Comparison of ENCODE assay signal across 10 cellular contexts in the genomic region with DNA sequence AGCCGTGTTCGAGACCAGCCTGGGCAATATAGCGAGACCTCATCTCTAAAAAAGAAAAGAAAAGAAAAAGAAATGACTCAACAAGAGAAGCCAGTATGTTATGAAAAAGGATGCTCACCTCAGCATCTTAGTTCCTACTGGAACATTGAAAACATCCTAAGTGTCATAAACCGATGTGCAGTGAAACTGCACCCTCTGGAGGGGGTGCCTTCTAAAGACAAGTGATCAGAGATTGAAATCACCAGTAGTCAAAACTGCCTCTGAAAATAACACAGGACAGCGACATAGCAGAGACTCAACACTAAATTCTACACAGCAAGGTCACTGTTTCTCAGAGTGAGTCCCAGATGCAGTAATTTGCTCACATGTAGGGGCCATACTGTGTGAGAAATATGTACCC. TPM values are rescaled to one million over a fixed set of nuclear protein-coding genes. Genes with fewer than 3 reads are reported as not detected.
DNase-seq lines count a peak whose midpoint lies in the region; ATAC-seq, FAIRE-seq and TF ChIP-seq lines count a peak whose summit lies in the region.
"Had no signal": no experiment of that assay in that cellular context is flagged by ENCODE, and none has a peak within 500 bp of the region (broad histone marks: within the 10 kb centered on the region; RNA-seq: fewer than 3 reads in every experiment).

No MANE protein-coding gene starts in this region.

- peak; percentile 58 for FAIRE-seq in islet of Langerhans (lab: Jason Lieb, UNC)

- no peaks in the 10 kb centered on the region for H3K27me3 Mint-ChIP-seq in progenitor cell of endocrine pancreas

- H3K27me3 ChIP-seq in BJ (ENCODE audit: control insufficient read depth, insufficient read depth, low read length): no peaks in the 10 kb centered on the region

- H3K4me3 ChIP-seq in BJ (ENCODE audit: low read depth, low read length): no peak overlapping the region

- peaks cover 7% of the 10 kb centered on the region for H3K9me3 Mint-ChIP-seq in progenitor cell of endocrine pancreas (ENCODE audit: low read depth)

- POLR2A ChIA-PET in BJ (lab: Charles Lee): no interaction called here

- H3K27ac Mint-ChIP-seq in progenitor cell of endocrine pancreas: no peak overlapping the region

- TF ChIP-seq CTCF in BJ (IDR thresholded peaks at IDR 0.05; ENCODE audit: insufficient read depth, low read depth, low read length) (peak; percentile 23; the same call in 1 of the 2 replicates), progenitor cell of endocrine pancreas (IDR thresholded peaks at IDR 0.05; ENCODE audit: unreplicated experiment) (no peak)

- no peaks in the 10 kb centered on the region for H3K36me3 ChIP-seq in BJ (ENCODE audit: control insufficient read depth, insufficient read depth, low read length)

- CTCF ChIA-PET in BJ (lab: Yijun Ruan, JAX): no interaction called here

- H3K4me3 Mint-ChIP-seq in progenitor cell of endocrine pancreas (ENCODE audit: low read depth): no peak overlapping the region

- ATAC-seq in GM18873 (IDR thresholded peaks at IDR 0.05; ENCODE audit: low FRiP score, unreplicated experiment): no peak
- ATAC-seq: left ventricle myocardium superior had no signal

- DNase-seq in BJ (ENCODE audit: low read depth) (no peak), HCEC 1CT (peak; percentile 20), SK-N-DZ (ENCODE audit: low spot score) (peak; percentile 27), progenitor cell of endocrine pancreas (ENCODE audit: low spot score, unreplicated experiment) (no peak), NCI-H226 (no peak)
- DNase-seq in activated T-cell treated with anti-CD3 and anti-CD28 coated beads, Interleukin-2, amount 50 U/mL, for 1 hour: no peak
- DNase-seq: left ventricle myocardium superior, NCI-H187 had no signal

- peaks cover 3% of the 10 kb centered on the region for H3K4me1 Mint-ChIP-seq in progenitor cell of endocrine pancreas (ENCODE audit: low read depth)

- H3K36me3 Mint-ChIP-seq in progenitor cell of endocrine pancreas (ENCODE audit: insufficient read depth): no peaks in the 10 kb centered on the region

RNA-seq across cellular contexts. Expression of a gene that starts 28.0 kb away (rescaled TPM):
- 297 and 390 TPM in 2 replicates for polyA plus RNA-seq in BJ (2011; rRNA removed)
- polyA minus RNA-seq in BJ (2011; rRNA and poly(A)+ RNA removed): 56.8 and 67.1 TPM in 2 replicates
- polyA plus RNA-seq in SK-N-DZ (2014; cell fraction: cytosol; rRNA removed): 65.8 and 90.3 TPM in 2 replicates
- 39.4 and 39.9 TPM in 2 replicates for polyA plus RNA-seq in SK-N-DZ (2014; cell fraction: nucleus; rRNA removed)
- 79.8 and 82.5 TPM in 2 replicates for total RNA-seq in progenitor cell of endocrine pancreas

Comparison
In these comparisons a context has a peak if more than half of its experiments do, and no peak if none do; other contexts are left out.
1. DNase-seq: peak in HCEC 1CT (single experiment) and SK-N-DZ (single experiment); none in BJ (single experiment), progenitor cell of endocrine pancreas (single experiment), activated T-cell treated with anti-CD3 and anti-CD28 coated beads, Interleukin-2, amount 50 U/mL, for 1 hour (single experiment) and NCI-H226 (single experiment).